ENCODE assay signal across 1 cellular context in genomic region chr18:31162825-31163435, GRCh38.
TF ChIP-seq lines count a peak whose summit lies in the region.

DSC1 (minus strand) TSS chr18:31162856; CDS start chr18:31162594, 262 bp downstream.

TF ChIP-seq in WTC11, 78 proteins besides CTCF, POLR2A, EP300 and RAD21 (continued from another document):
- TF ChIP-seq ZBTB43 (CRISPR knock-in tag; IDR thresholded peaks at IDR 0.05) = no peak
- TF ChIP-seq ZNF416 (CRISPR knock-in tag; IDR thresholded peaks at IDR 0.05) = no peak
- no peak for TF ChIP-seq ZNF232 (CRISPR knock-in tag; IDR thresholded peaks at IDR 0.05)
- TF ChIP-seq ATF2 (CRISPR knock-in tag; IDR thresholded peaks at IDR 0.05; ENCODE audit: borderline replicate concordance, low read depth) = no peak
- TF ChIP-seq E2F1 (CRISPR knock-in tag; IDR thresholded peaks at IDR 0.05) = no peak
- TF ChIP-seq NR2C2 (CRISPR knock-in tag; IDR thresholded peaks at IDR 0.05) = no peak
TF ChIP-seq in WTC11: peak in this region for 0.
